In genomic region chr1:175448467-175448866, GRCh38 we compare ENCODE assay signal across 3 cellular contexts.
"Had no signal": no experiment of that assay in that cellular context is flagged by ENCODE, and none has a peak within 500 bp of the region (broad histone marks: within the 10 kb centered on the region; RNA-seq: fewer than 3 reads in every experiment).

No MANE protein-coding gene starts in this region.

- H3K4me3 ChIP-seq: GM12878 had no signal

- DNase-seq: GDM1, GF-D8 had no signal
